In the genomic region with DNA sequence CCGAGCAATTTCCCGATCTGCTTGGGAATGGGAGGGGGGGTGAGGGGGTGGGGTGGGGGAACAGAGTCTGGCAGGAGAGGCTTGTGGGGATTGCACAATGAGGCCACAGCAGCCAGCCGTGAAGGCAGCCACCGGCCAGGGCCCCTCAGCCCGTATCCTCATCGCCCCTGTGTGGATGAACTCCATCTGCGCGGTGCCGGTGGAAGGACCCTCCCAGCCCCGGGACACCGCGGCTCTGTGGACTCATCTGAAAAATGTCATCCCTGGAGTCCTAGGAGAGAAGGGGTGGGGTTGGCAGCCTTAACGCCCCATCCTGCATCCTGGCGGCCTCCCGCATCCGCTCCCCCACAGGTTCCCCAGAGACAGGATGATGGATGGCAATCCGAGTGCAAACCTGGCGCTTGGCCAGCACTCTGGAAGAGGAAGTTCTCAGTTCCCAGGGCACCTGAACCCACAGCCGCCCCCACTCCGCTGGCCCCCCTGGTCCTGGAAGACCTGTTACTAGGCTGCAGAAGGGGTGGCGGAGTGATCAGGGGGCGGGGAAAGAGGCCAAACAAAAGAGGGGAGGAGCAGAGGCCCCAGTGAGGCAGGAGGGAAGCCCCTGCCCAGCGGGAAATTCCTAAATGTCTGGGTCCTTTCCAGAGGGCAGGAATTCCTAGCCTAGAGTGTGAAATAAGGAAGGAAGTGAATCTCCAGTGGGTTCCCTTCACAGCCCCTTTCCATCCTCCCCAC, we compare ENCODE assay signal across 8 cellular contexts. TPM values are rescaled to one million over a fixed set of nuclear protein-coding genes. Genes with fewer than 3 reads are reported as not detected.
DNase-seq lines count a peak whose midpoint lies in the region; ATAC-seq and TF ChIP-seq lines count a peak whose summit lies in the region.

No MANE protein-coding gene starts in this region.

- peaks cover 25 to 74% (median 53%) of the 10 kb centered on the region in 4 donors for H3K4me1 ChIP-seq in transverse colon

- WGBS in lower leg skin, 2 donors = 3 to 14% methylated on average over 23 of the region's 23 CpGs
- WGBS in transverse colon (ENCODE audit: low coverage in 1 of 2), 2 donors = 14% methylated on average over 21 of the region's 23 CpGs; no CpG with 5 or more reads in 1 of the 2 donors

- TF ChIP-seq CTCF in choroid plexus epithelial cell (conservative IDR thresholded peaks at IDR 0.05; ENCODE audit: low read depth, low read length) = no peak
- no peak for TF ChIP-seq CTCF in lower leg skin (IDR thresholded peaks at IDR 0.05)
- no peak for TF ChIP-seq CTCF in transverse colon (IDR thresholded peaks at IDR 0.05)

- no peak for ATAC-seq in activated CD8-positive, alpha-beta memory T cell treated with anti-CD3 and anti-CD28 coated beads, Interleukin-2, amount 10 ng/mL, durations not matched to agents 7 days and 5 days
- no peak for ATAC-seq in activated CD8-positive, alpha-beta T cell treated with anti-CD3 and anti-CD28 coated beads, Interleukin-2, amount 10 ng/mL, durations not matched to agents 7 days and 5 days

- POLR2A ChIA-PET in activated CD8-positive, alpha-beta T cell treated with anti-CD3 and anti-CD28 coated beads, Interleukin-2, amount 10 ng/mL, durations not matched to agents 7 days and 5 days (lab: Charles Lee) = no interaction called here

- H3K27me3 Mint-ChIP-seq in activated CD8-positive, alpha-beta memory T cell treated with anti-CD3 and anti-CD28 coated beads, Interleukin-2, amount 10 ng/mL, durations not matched to agents 7 days and 5 days = peaks cover 28% of the 10 kb centered on the region
- H3K27me3 Mint-ChIP-seq in activated CD8-positive, alpha-beta T cell treated with anti-CD3 and anti-CD28 coated beads, Interleukin-2, amount 10 ng/mL, durations not matched to agents 7 days and 5 days (ENCODE audit: low read depth) = peaks cover 19% of the 10 kb centered on the region

- DNase-seq in DMS53 (lab: John Stamatoyannopoulos, UW) = peak; percentile 56
- no peak for DNase-seq in DMS53 treated with DMSO at 0.1 percent for 48 hours (lab: John Stamatoyannopoulos, UW; ENCODE audit: unreplicated experiment)
- peak; percentile 63 for DNase-seq in NCI-H524 treated with DMSO at 0.1 percent for 48 hours (lab: John Stamatoyannopoulos, UW)
- DNase-seq in choroid plexus epithelial cell (ENCODE audit: low read depth) = peak; percentile 26
- peak; percentile 66 to 97 for DNase-seq in lower leg skin (ENCODE audit: low spot score in 2 of 2)
- peak; percentile 77 for DNase-seq in transverse colon
- no peak for DNase-seq in activated CD8-positive, alpha-beta memory T cell treated with anti-CD3 and anti-CD28 coated beads, Interleukin-2, amount 10 ng/mL, durations not matched to agents 7 days and 5 days
- DNase-seq in activated CD8-positive, alpha-beta T cell treated with anti-CD3 and anti-CD28 coated beads, Interleukin-2, amount 10 ng/mL, durations not matched to agents 7 days and 5 days = no peak

- no peak for TF ChIP-seq EP300 in transverse colon (IDR thresholded peaks at IDR 0.05; ENCODE audit: low read depth)

- no peaks in the 10 kb centered on the region for H3K4me1 Mint-ChIP-seq in activated CD8-positive, alpha-beta memory T cell treated with anti-CD3 and anti-CD28 coated beads, Interleukin-2, amount 10 ng/mL, durations not matched to agents 7 days and 5 days
- H3K4me1 Mint-ChIP-seq in activated CD8-positive, alpha-beta T cell treated with anti-CD3 and anti-CD28 coated beads, Interleukin-2, amount 10 ng/mL, durations not matched to agents 7 days and 5 days (ENCODE audit: low read depth) = no peaks in the 10 kb centered on the region

- no peaks in the 10 kb centered on the region for H3K9me3 ChIP-seq in transverse colon

- no peaks in the 10 kb centered on the region for H3K36me3 ChIP-seq in transverse colon

- H3K27ac Mint-ChIP-seq in activated CD8-positive, alpha-beta memory T cell treated with anti-CD3 and anti-CD28 coated beads, Interleukin-2, amount 10 ng/mL, durations not matched to agents 7 days and 5 days = no peak overlapping the region
- no peak overlapping the region for H3K27ac Mint-ChIP-seq in activated CD8-positive, alpha-beta T cell treated with anti-CD3 and anti-CD28 coated beads, Interleukin-2, amount 10 ng/mL, durations not matched to agents 7 days and 5 days

- in situ Hi-C loops in transverse colon (cut with MboI; ENCODE audit: low pct_ligation_motif_present in 1 of 4, low pct_unique_long_range_greater_than_20kb in 1 of 4, low sequenced_read_pairs in 3 of 4) = no loop called here

- H3K9me3 Mint-ChIP-seq in activated CD8-positive, alpha-beta memory T cell treated with anti-CD3 and anti-CD28 coated beads, Interleukin-2, amount 10 ng/mL, durations not matched to agents 7 days and 5 days (ENCODE audit: low read depth) = no peaks in the 10 kb centered on the region
- H3K9me3 Mint-ChIP-seq in activated CD8-positive, alpha-beta T cell treated with anti-CD3 and anti-CD28 coated beads, Interleukin-2, amount 10 ng/mL, durations not matched to agents 7 days and 5 days (ENCODE audit: insufficient read depth) = no peaks in the 10 kb centered on the region

- H3K4me3 Mint-ChIP-seq in activated CD8-positive, alpha-beta memory T cell treated with anti-CD3 and anti-CD28 coated beads, Interleukin-2, amount 10 ng/mL, durations not matched to agents 7 days and 5 days = no peak overlapping the region
- no peak overlapping the region for H3K4me3 Mint-ChIP-seq in activated CD8-positive, alpha-beta T cell treated with anti-CD3 and anti-CD28 coated beads, Interleukin-2, amount 10 ng/mL, durations not matched to agents 7 days and 5 days

- CTCF ChIA-PET in activated CD8-positive, alpha-beta memory T cell treated with anti-CD3 and anti-CD28 coated beads, Interleukin-2, amount 10 ng/mL, durations not matched to agents 7 days and 5 days (lab: Charles Lee) = no interaction called here
- CTCF ChIA-PET in activated CD8-positive, alpha-beta T cell treated with anti-CD3 and anti-CD28 coated beads, Interleukin-2, amount 10 ng/mL, durations not matched to agents 7 days and 5 days (lab: Charles Lee) = interaction anchor here (3.1 kb wide), 1 partner anchor 17 kb away, joined by 11 read pairs; no protein-coding TSS in a partner anchor

- no peaks in the 10 kb centered on the region for H3K36me3 Mint-ChIP-seq in activated CD8-positive, alpha-beta memory T cell treated with anti-CD3 and anti-CD28 coated beads, Interleukin-2, amount 10 ng/mL, durations not matched to agents 7 days and 5 days
- H3K36me3 Mint-ChIP-seq in activated CD8-positive, alpha-beta T cell treated with anti-CD3 and anti-CD28 coated beads, Interleukin-2, amount 10 ng/mL, durations not matched to agents 7 days and 5 days (ENCODE audit: low read depth) = no peaks in the 10 kb centered on the region

- H3K27me3 ChIP-seq in transverse colon = peaks cover 42% of the 10 kb centered on the region

- peak overlapping the region; percentile 81 to 87 (median 86) for H3K27ac ChIP-seq in transverse colon

- no peak for TF ChIP-seq POLR2A in lower leg skin (IDR thresholded peaks at IDR 0.05)
- no peak for TF ChIP-seq POLR2A in transverse colon (IDR thresholded peaks at IDR 0.05)

- H3K4me3 ChIP-seq in choroid plexus epithelial cell (ENCODE audit: low read depth, low read length) (no peak overlapping the region), lower leg skin (ENCODE audit: low read depth, poor library complexity, severe bottlenecking) (no peak overlapping the region), transverse colon (peak overlapping the region in 1 of 4 donors; percentile 21)

- intact Hi-C loops in lower leg skin (cut with DNase I; ENCODE audit: low total_unique reads) (no loop called here), transverse colon (cut with DNase I; ENCODE audit: low total_unique reads) (no loop called here)

RNA-seq across cellular contexts. Expression of a gene that starts 1.2 kb away (rescaled TPM):
- total RNA-seq in lower leg skin (10 to 100 TPM in 3 of 4 donors, 1 to 10 TPM in 1; 8.2 to 33.6 (median 20.3) TPM), transverse colon (10 to 100 TPM; 25.1 to 76.3 (median 52.7) TPM)
- 1 to 10 TPM in 1 of 2 experiments, not detected in 1; 2.1 TPM for total RNA-seq in activated CD8-positive, alpha-beta memory T cell treated with anti-CD3 and anti-CD28 coated beads, Interleukin-2, amount 10 ng/mL, durations not matched to agents 7 days and 5 days
- under 1 TPM; 0.23 to 0.71 TPM for total RNA-seq in activated CD8-positive, alpha-beta T cell treated with anti-CD3 and anti-CD28 coated beads, Interleukin-2, amount 10 ng/mL, durations not matched to agents 7 days and 5 days

RNA-seq across cellular contexts. Expression of a gene that starts 27.5 kb away (rescaled TPM):
- under 1 TPM in 2 of 4 donors, not detected in 2; 0.64 to 0.75 TPM for total RNA-seq in lower leg skin
- total RNA-seq in transverse colon = 10 to 100 TPM; 15.2 to 49.0 (median 30.3) TPM
- total RNA-seq in activated CD8-positive, alpha-beta memory T cell treated with anti-CD3 and anti-CD28 coated beads, Interleukin-2, amount 10 ng/mL, durations not matched to agents 7 days and 5 days = not detected
- not detected for total RNA-seq in activated CD8-positive, alpha-beta T cell treated with anti-CD3 and anti-CD28 coated beads, Interleukin-2, amount 10 ng/mL, durations not matched to agents 7 days and 5 days

RNA-seq across cellular contexts. Expression of a gene that starts 38.0 kb away (rescaled TPM):
- total RNA-seq in lower leg skin (not detected), transverse colon (not detected)
- not detected for total RNA-seq in activated CD8-positive, alpha-beta memory T cell treated with anti-CD3 and anti-CD28 coated beads, Interleukin-2, amount 10 ng/mL, durations not matched to agents 7 days and 5 days
- total RNA-seq in activated CD8-positive, alpha-beta T cell treated with anti-CD3 and anti-CD28 coated beads, Interleukin-2, amount 10 ng/mL, durations not matched to agents 7 days and 5 days = not detected

Comparison
In these comparisons a context has a peak if more than half of its experiments do, and no peak if none do; other contexts are left out.
1. DNase-seq: peak in DMS53 (single experiment), NCI-H524 treated with DMSO at 0.1 percent for 48 hours (single experiment), choroid plexus epithelial cell (single experiment), lower leg skin (2 of 2) and transverse colon (single experiment); none in DMS53 treated with DMSO at 0.1 percent for 48 hours (single experiment), activated CD8-positive, alpha-beta memory T cell treated with anti-CD3 and anti-CD28 coated beads, Interleukin-2, amount 10 ng/mL, durations not matched to agents 7 days and 5 days (single experiment) and activated CD8-positive, alpha-beta T cell treated with anti-CD3 and anti-CD28 coated beads, Interleukin-2, amount 10 ng/mL, durations not matched to agents 7 days and 5 days (single experiment).
2. RNA of a gene that starts 27.5 kb away (total RNA-seq): 15.2 to 49.0 TPM in transverse colon; 0.64 to 0.75 TPM in lower leg skin, not detected in activated CD8-positive, alpha-beta memory T cell treated with anti-CD3 and anti-CD28 coated beads, Interleukin-2, amount 10 ng/mL, durations not matched to agents 7 days and 5 days and not detected in activated CD8-positive, alpha-beta T cell treated with anti-CD3 and anti-CD28 coated beads, Interleukin-2, amount 10 ng/mL, durations not matched to agents 7 days and 5 days; every median in the first group is over 4 times any median in the second.